In the genomic region with DNA sequence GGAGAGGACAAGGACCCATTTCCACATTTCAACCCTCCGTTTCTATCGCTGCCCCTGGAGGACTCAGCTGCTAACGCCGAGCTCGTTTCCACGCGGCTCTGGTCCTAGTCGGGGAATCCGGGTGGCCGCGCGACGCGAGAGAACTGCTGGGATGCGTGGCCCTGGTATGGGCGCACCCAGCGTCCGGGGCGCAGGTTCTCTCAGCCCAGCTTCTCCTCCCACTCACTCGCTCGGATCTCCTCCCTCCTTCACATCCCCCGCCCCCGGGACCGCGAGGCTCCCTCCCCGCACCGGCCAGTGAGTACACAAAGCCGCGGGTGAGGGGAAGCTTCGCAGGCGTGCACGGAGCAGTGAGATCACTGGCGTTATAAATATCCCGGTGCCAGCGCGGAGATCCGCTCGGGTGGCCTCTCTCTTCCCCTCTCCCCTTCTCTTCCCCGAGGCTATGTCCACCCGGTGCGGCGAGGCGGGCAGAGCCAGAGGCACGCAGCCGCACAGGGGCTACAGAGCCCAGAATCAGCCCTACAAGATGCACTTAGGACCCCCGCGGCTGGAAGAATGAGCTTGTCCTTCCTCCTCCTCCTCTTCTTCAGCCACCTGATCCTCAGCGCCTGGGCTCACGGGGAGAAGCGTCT, we compare ENCODE assay signal across 8 cellular contexts. TPM values are rescaled to one million over a fixed set of nuclear protein-coding genes. Genes with fewer than 3 reads are reported as not detected.
DNase-seq lines count a peak whose midpoint lies in the region; ATAC-seq and TF ChIP-seq lines count a peak whose summit lies in the region.

FGF5 (plus strand) TSS at position 398 of the 635 bp plus-strand sequence; CDS start at position 559, 161 bp downstream.

- H3K27ac ChIP-seq in osteoblast (ENCODE audit: low read depth, low read length): peak within 1 kb of the TSS; percentile 100

- H3K4me1 ChIP-seq in osteoblast (ENCODE audit: insufficient read depth, low read length): peaks cover 24% of the 10 kb centered on the region

- TF ChIP-seq POLR2A in NB4 (IDR thresholded peaks at IDR 0.05; ENCODE audit: extremely low read depth, insufficient read length): no peak

- H3K4me2 ChIP-seq in osteoblast (ENCODE audit: insufficient read depth, low read length): peak within 1 kb of the TSS; percentile 100

- H2AFZ ChIP-seq in osteoblast (ENCODE audit: low read length): peak within 1 kb of the TSS; percentile 56

- peaks cover 30% of the 10 kb centered on the region for H3K36me3 ChIP-seq in osteoblast (ENCODE audit: insufficient read depth, low read length)

- no peaks in the 10 kb centered on the region for H3K27me3 ChIP-seq in osteoblast (ENCODE audit: insufficient read depth, low read length)

- peaks cover 79% of the 10 kb centered on the region for H3K79me2 ChIP-seq in osteoblast (ENCODE audit: insufficient read depth, low read length)

- DNase-seq in A172 (ENCODE audit: low spot score) (peak; percentile 59), GM03348 (ENCODE audit: low spot score) (peak; percentile 95), NB4 (ENCODE audit: low read depth) (peak; percentile 79), fibroblast of villous mesenchyme (ENCODE audit: low read depth) (peak; percentile 65), osteoblast (ENCODE audit: insufficient read length, low spot score, missing footprints) (peak; percentile 97), superior temporal gyrus (ENCODE audit: extremely low spot score) (no peak)
- DNase-seq in activated T-cell treated with anti-CD3 and anti-CD28 coated beads, Interleukin-2, amount 50 U/mL, for 48 hours: peak; percentile 46 to 50

- H3K4me3 ChIP-seq in NB4 (ENCODE audit: low read depth, low read length): peak within 1 kb of the TSS; percentile 68
- peak within 1 kb of the TSS; percentile 67 for H3K4me3 ChIP-seq in fibroblast of villous mesenchyme (ENCODE audit: low read depth, low read length)
- peak within 1 kb of the TSS; percentile 92 for H3K4me3 ChIP-seq in osteoblast (ENCODE audit: insufficient read depth, low read length)

- no peaks in the 10 kb centered on the region for H3K9me3 ChIP-seq in osteoblast (ENCODE audit: low read depth, low read length)

- H4K20me1 ChIP-seq in osteoblast (ENCODE audit: insufficient read depth, low read length): peaks cover 43% of the 10 kb centered on the region

- TF ChIP-seq CTCF in NB4 (IDR thresholded peaks at IDR 0.05; ENCODE audit: low read depth, low read length): no peak
- no peak for TF ChIP-seq CTCF in fibroblast of villous mesenchyme (IDR thresholded peaks at IDR 0.05; ENCODE audit: insufficient read depth, low read depth, low read length)
- no peak for TF ChIP-seq CTCF in osteoblast (IDR thresholded peaks at IDR 0.05; ENCODE audit: extremely low read depth, low read depth, low read length)

- no peak for ATAC-seq in GM18520 (IDR thresholded peaks at IDR 0.05; ENCODE audit: unreplicated experiment)

RNA-seq across cellular contexts. Expression of gene FGF5, which starts in this region (rescaled TPM):
- 0.91 and 1.5 TPM in 2 replicates for total RNA-seq in A172 (2014; rRNA removed; shearing (Covaris generic))
- total RNA-seq in fibroblast of villous mesenchyme: 5.2 and 6.1 TPM in 2 replicates
- total RNA-seq in osteoblast: 7.7 and 10.5 TPM in 2 replicates
